In genomic region chrX:3713937-3714434, GRCh38 we compare ENCODE assay signal across 8 cellular contexts. TPM values are rescaled to one million over a fixed set of nuclear protein-coding genes. Genes with fewer than 3 reads are reported as not detected.
A peak's percentile ranks its signal among the peaks of the same experiment; 100 is the strongest.
DNase-seq lines count a peak whose midpoint lies in the region; ATAC-seq, FAIRE-seq and TF ChIP-seq lines count a peak whose summit lies in the region.

No MANE protein-coding gene starts in this region.

- no peaks in the 10 kb centered on the region for H4K20me1 ChIP-seq in GM12878 (ENCODE audit: control insufficient read depth, insufficient read depth)

- TF ChIP-seq CTCF in A673 (conservative IDR thresholded peaks at IDR 0.05; ENCODE audit: low read depth, low read length): no peak
- TF ChIP-seq CTCF in GM12878 (IDR thresholded peaks at IDR 0.05 in 2 of 3, conservative IDR thresholded peaks at IDR 0.05 in 1 of 3; ENCODE audit: control insufficient read depth in 2 of 3, extremely low read depth in 1 of 3, insufficient read depth in 1 of 3, low read depth in 3 of 3, low read length in 3 of 3): no peak

- CTCF ChIA-PET in A673 (lab: Charles Lee) (no interaction called here), GM12878 (lab: Yijun Ruan, JAX) (interaction anchor here (1.1 to 1.3 kb wide), 3 partner anchors 13 to 99 kb away, joined by 3 to 4 read pairs (median 4); no protein-coding TSS in a partner anchor)

- H3K4me3 ChIP-seq in A673 (ENCODE audit: low read depth, low read length, poor library complexity, severe bottlenecking): peak overlapping the region; percentile 81
- H3K4me3 ChIP-seq in GM12878: peak overlapping the region; percentile 83
- H3K4me3 ChIP-seq in mesendoderm (ENCODE audit: low read length): no peak overlapping the region

- RAD21 ChIA-PET in GM12878 (lab: Charles Lee; ENCODE audit: unreplicated experiment): interaction anchor here (0.6 to 1.0 kb wide), 3 partner anchors 41 to 99 kb away, joined by 3 to 5 read pairs (median 3); no protein-coding TSS in a partner anchor

- peak overlapping the region; percentile 39 for H4K8ac ChIP-seq in mesendoderm (ENCODE audit: low read depth, low read length)

- no peak overlapping the region for H3K4ac ChIP-seq in mesendoderm (ENCODE audit: low read depth, low read length)

- peak overlapping the region; percentile 60 for H3K56ac ChIP-seq in mesendoderm (ENCODE audit: low read length)

- H3K79me1 ChIP-seq in mesendoderm (ENCODE audit: low read length): no peaks in the 10 kb centered on the region

- H3K27me3 ChIP-seq in A673 (replicated peaks; ENCODE audit: insufficient read depth, low read depth, low read length, poor library complexity) (no peaks in the 10 kb centered on the region), GM12878 (replicated peaks in 1 of 2; ENCODE audit: control insufficient read depth in 2 of 2, insufficient read depth in 2 of 2, low read length in 1 of 2) (no peaks in the 10 kb centered on the region), mesendoderm (ENCODE audit: insufficient read depth, low read length, poor library complexity) (no peaks in the 10 kb centered on the region)

- no peak overlapping the region for H2BK120ac ChIP-seq in mesendoderm (ENCODE audit: low read depth, low read length)

- BruUV-seq in A673 (replicated peaks; lab: Mats Ljungman, UMichigan) (no TSS peak), GM12878 (replicated peaks; lab: Mats Ljungman, UMichigan) (no TSS peak)

- ATAC-seq in HG02623 (IDR thresholded peaks at IDR 0.05; ENCODE audit: unreplicated experiment) (peak; percentile 3), GM12878 (no peak), GM21515 (IDR thresholded peaks at IDR 0.05; ENCODE audit: unreplicated experiment) (no peak)

- H3K9me3 ChIP-seq in A673 (ENCODE audit: low read depth, low read length, poor library complexity, severe bottlenecking): no peaks in the 10 kb centered on the region
- no peaks in the 10 kb centered on the region for H3K9me3 ChIP-seq in GM12878 (replicated peaks; ENCODE audit: control insufficient read depth, insufficient read depth, low read length)

- H2BK15ac ChIP-seq in mesendoderm (replicated peaks; ENCODE audit: low read depth): no peak overlapping the region

- intact Hi-C loops in A673 (cut with micrococcal nuclease; ENCODE audit: unreplicated experiment) (no loop called here), GM12878 (cut with micrococcal nuclease; ENCODE audit: unreplicated experiment) (loop anchor here (1.0 to 5.0 kb wide), 2 partner anchors 57 to 98 kb away; no protein-coding TSS in a partner anchor)

- no peak for TF ChIP-seq POLR2A in GM12878 (IDR thresholded peaks at IDR 0.05; ENCODE audit: low read depth, low read length)

- no peak for TF ChIP-seq EP300 in GM12878 (IDR thresholded peaks at IDR 0.05; ENCODE audit: borderline replicate concordance in 1 of 2, control insufficient read depth in 1 of 2, low read depth in 2 of 2, low read length in 2 of 2)

- no peak for FAIRE-seq in GM12878 (lab: Jason Lieb, UNC)

- in situ Hi-C loops in GM12878 (cut with MboI): loop anchor here (5.0 kb wide), 1 partner anchor 98 kb away; no protein-coding TSS in a partner anchor

- no peaks in the 10 kb centered on the region for H3K36me3 ChIP-seq in A673 (ENCODE audit: insufficient read depth, low read length, poor library complexity, severe bottlenecking)
- H3K36me3 ChIP-seq in GM12878 (ENCODE audit: control insufficient read depth in 2 of 2, insufficient read depth in 2 of 2, low read length in 1 of 2): no peaks in the 10 kb centered on the region
- H3K36me3 ChIP-seq in mesendoderm (ENCODE audit: control insufficient read depth, insufficient read depth, low read length): no peaks in the 10 kb centered on the region

- peak overlapping the region; percentile 82 for H2AFZ ChIP-seq in GM12878 (ENCODE audit: control insufficient read depth, low read depth, low read length)

- H3K4me1 ChIP-seq in A673 (ENCODE audit: insufficient read depth, low read length, poor library complexity, severe bottlenecking) (no peaks in the 10 kb centered on the region), GM12878 (ENCODE audit: control insufficient read depth, insufficient read depth, low read length) (peaks cover 5% of the 10 kb centered on the region), mesendoderm (ENCODE audit: control insufficient read depth, low read depth, low read length) (no peaks in the 10 kb centered on the region)

- no peak overlapping the region for H2AK5ac ChIP-seq in mesendoderm (ENCODE audit: low read length)

- under 1% methylated on average over 15 of the region's 15 CpGs for WGBS in GM12878 (ENCODE audit: insufficient coverage, insufficient replicate concordance, low lambda C conversion rate, missing lambda C conversion rate)
- no CpG with 5 or more reads among the region's 15 CpGs for WGBS in mesendoderm (ENCODE audit: extremely low coverage, insufficient coverage, low lambda C conversion rate)

- H4K5ac ChIP-seq in mesendoderm (ENCODE audit: low read length): no peak overlapping the region

- H2BK5ac ChIP-seq in mesendoderm (ENCODE audit: low read length): no peak overlapping the region

- POLR2A ChIA-PET in A673 (lab: Charles Lee; ENCODE audit: low non-redundant PET): no interaction called here
- POLR2A ChIA-PET in GM12878 (lab: Charles Lee): interaction anchor here (1.0 kb wide), 1 partner anchor 14 kb away, joined by 4 read pairs; no protein-coding TSS in a partner anchor

- peak; percentile 9 for DNase-seq in A673 (ENCODE audit: low spot score)
- DNase-seq in GM12878 (ENCODE audit: low read depth, low spot score): no peak
- DNase-seq in mesendoderm: peak; percentile 42
- DNase-seq in GOT3 (lab: John Stamatoyannopoulos, UW): no peak
- DNase-seq in NCI-H2227 treated with DMSO at 0.1 percent for 48 hours (lab: John Stamatoyannopoulos, UW): no peak
- no peak for DNase-seq in COLO668 (lab: John Stamatoyannopoulos, UW; ENCODE audit: unreplicated experiment)

- H3K79me2 ChIP-seq in GM12878 (ENCODE audit: control insufficient read depth, insufficient read depth, low read length) (peaks cover 35% of the 10 kb centered on the region), mesendoderm (ENCODE audit: control insufficient read depth, insufficient read depth, low read length) (peaks cover 25% of the 10 kb centered on the region)

- H3K4me2 ChIP-seq in GM12878 (ENCODE audit: control insufficient read depth, insufficient read depth) (peak overlapping the region; percentile 86), mesendoderm (ENCODE audit: low read length) (peak overlapping the region; percentile 11)

- H3K9ac ChIP-seq in GM12878 (ENCODE audit: control insufficient read depth, insufficient read depth, low read length): peak overlapping the region; percentile 71
- H3K9ac ChIP-seq in mesendoderm (ENCODE audit: low read length): peak overlapping the region; percentile 51

- no peak for TF ChIP-seq RAD21 in GM12878 (IDR thresholded peaks at IDR 0.05; ENCODE audit: insufficient read depth, low read depth, low read length)

- SMC1A ChIA-PET in GM12878 (lab: Charles Lee; ENCODE audit: uncharacterized antibody, unreplicated experiment): interaction anchor here (1.1 to 1.8 kb wide), 3 partner anchors 13 to 98 kb away, joined by 3 to 8 read pairs (median 4); no protein-coding TSS in a partner anchor

- H3K18ac ChIP-seq in mesendoderm (ENCODE audit: low read length): no peak overlapping the region

- peak overlapping the region; percentile 70 for H3K27ac ChIP-seq in A673 (ENCODE audit: low read depth, low read length, poor library complexity, severe bottlenecking)
- H3K27ac ChIP-seq in GM12878 (ENCODE audit: control insufficient read depth, insufficient read depth): no peak overlapping the region; the same call in 1 of the 2 replicates
- H3K27ac ChIP-seq in mesendoderm (ENCODE audit: low read depth, low read length): no peak overlapping the region

- H3K23ac ChIP-seq in mesendoderm (ENCODE audit: low read length): no peak overlapping the region

TF ChIP-seq in GM12878, 131 proteins besides CTCF, POLR2A, EP300 and RAD21 (continues in another document):
- TF ChIP-seq E2F8 (IDR thresholded peaks at IDR 0.05; ENCODE audit: low read depth, partially characterized antibody) (no peak), IKZF1 (conservative IDR thresholded peaks at IDR 0.05) (no peak), TCF7 (IDR thresholded peaks at IDR 0.05; ENCODE audit: borderline replicate concordance) (no peak)

RNA-seq across cellular contexts. Expression of gene PRKX, which starts 0.5 kb away (rescaled TPM):
- 42.6 and 43.3 TPM in 2 replicates for total RNA-seq in A673 (2021)
- total RNA-seq in GM12878 (2013; cell fraction: nucleolus; rRNA removed): 103 and 121 TPM in 2 replicates
- total RNA-seq in GM12878 (2014; rRNA removed): 22.6 and 24.1 TPM in 2 replicates
- 24.6 and 28.7 TPM in 2 replicates for total RNA-seq in GM12878 (2014; rRNA removed; fragmentation: Illumina TruSeq; extraction: Trizol)
- 29.0 and 34.6 TPM in 2 replicates for total RNA-seq in GM12878 (2021)
- polyA plus RNA-seq in GM12878 (2011; ENCODE audit: low read depth): 13.3 TPM
- polyA plus RNA-seq in GM12878 (2011; rRNA removed): 45.3 and 46.5 TPM in 2 replicates
- polyA plus RNA-seq in GM12878 (2011; cell fraction: cytosol; rRNA removed): 30.1 and 31.0 TPM in 2 replicates
- polyA plus RNA-seq in GM12878 (2011; cell fraction: nucleus; rRNA removed): 21.7 and 24.7 TPM in 2 replicates
- polyA plus RNA-seq in GM12878 (2012): 22.8 and 27.7 TPM in 2 replicates
- polyA plus RNA-seq in GM12878 (2014; fragmentation: Illumina TruSeq; extraction: Trizol): 26.4 and 29.1 TPM in 2 replicates
- 1 to 10 TPM; 3.9 to 5.4 TPM for polyA plus RNA-seq in GM12878 (2014; fragmentation: Nextera tagmentation; extraction: Ambion mirVana)
- 24.4 and 27.3 TPM in 2 replicates for polyA plus RNA-seq in GM12878 (2014; rRNA removed)
- polyA plus RNA-seq in GM12878 (2016; fragmentation: Nextera tagmentation; extraction: Ambion mirVana): 10 to 100 TPM; 22.4 to 23.4 TPM
- polyA minus RNA-seq in GM12878 (2011; rRNA and poly(A)+ RNA removed): 31.8 and 43.3 TPM in 2 replicates
- polyA minus RNA-seq in GM12878 (2011; cell fraction: cytosol; rRNA and poly(A)+ RNA removed): 14.0 and 18.0 TPM in 2 replicates
- polyA minus RNA-seq in GM12878 (2011; cell fraction: nucleus; rRNA and poly(A)+ RNA removed): 12.5 and 17.6 TPM in 2 replicates
- 42.5 TPM for polyA plus RNA-seq in mesendoderm (2013, experiment 1 of 2)
- polyA plus RNA-seq in mesendoderm (2013, experiment 2 of 2): 40.5 TPM

Comparison
In these comparisons a context has a peak if more than half of its experiments do, and no peak if none do; other contexts are left out.
1. DNase-seq: peak in A673 (single experiment) and mesendoderm (single experiment); none in GM12878 (single experiment), GOT3 (single experiment), NCI-H2227 treated with DMSO at 0.1 percent for 48 hours (single experiment) and COLO668 (single experiment).